ENCODE assay signal across 21 cellular contexts in the genomic region with DNA sequence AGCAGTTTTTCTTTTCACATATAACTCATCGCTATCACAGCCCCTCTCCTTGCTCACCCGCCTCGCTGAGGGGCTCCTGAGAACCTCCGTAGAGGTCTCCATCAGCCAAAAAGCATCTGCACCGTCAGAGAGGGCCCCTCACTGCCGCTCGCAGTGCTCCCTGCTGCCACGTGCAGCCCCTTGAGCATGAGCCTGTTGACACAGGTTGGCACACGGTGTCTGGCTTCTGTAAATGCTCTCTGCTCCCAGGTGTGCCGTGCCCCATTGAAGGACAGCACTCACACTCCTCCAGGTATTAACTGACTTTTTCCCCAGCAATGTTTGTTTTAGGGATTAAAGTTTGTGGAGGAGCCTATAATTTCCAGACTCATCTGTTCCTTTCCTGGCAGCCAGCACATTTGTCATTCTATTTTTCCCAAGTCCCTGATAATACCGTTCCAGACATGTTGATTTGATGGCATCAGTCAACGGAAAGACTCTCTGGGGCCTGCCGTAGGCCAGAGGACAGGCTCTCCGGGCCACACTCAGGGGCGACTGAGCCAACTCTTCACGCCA. TPM values are rescaled to one million over a fixed set of nuclear protein-coding genes. Genes with fewer than 3 reads are reported as not detected.
DNase-seq lines count a peak whose midpoint lies in the region; ATAC-seq and TF ChIP-seq lines count a peak whose summit lies in the region.
"Had no signal": no experiment of that assay in that cellular context is flagged by ENCODE, and none has a peak within 500 bp of the region (broad histone marks: within the 10 kb centered on the region; RNA-seq: fewer than 3 reads in every experiment).

No MANE protein-coding gene starts in this region.

- H2AK5ac ChIP-seq in trophoblast cell (ENCODE audit: low read length): peak overlapping the region; percentile 12

- H2BK120ac ChIP-seq in trophoblast cell (ENCODE audit: insufficient read depth, low read length, poor library complexity): no peak overlapping the region

- H3K27ac ChIP-seq in VCaP: peak overlapping the region; percentile 45
- no peak overlapping the region for H3K27ac ChIP-seq in trophoblast cell (ENCODE audit: low read depth, low read length)
- H3K27ac ChIP-seq: epithelial cell of prostate, left ventricle myocardium inferior, spleen had no signal

- H2AFZ ChIP-seq in trophoblast cell (ENCODE audit: insufficient read depth, low read length, poor library complexity): no peak overlapping the region

- WGBS in trophoblast cell (ENCODE audit: extremely low coverage, insufficient coverage, insufficient read length): no CpG with 5 or more reads among the region's 16 CpGs

- intact Hi-C loops in sciatic nerve (cut with DNase I): no loop called here

- no peak overlapping the region for H3K4me2 ChIP-seq in trophoblast cell (ENCODE audit: low read length)

- no peak overlapping the region for H3K4ac ChIP-seq in trophoblast cell (ENCODE audit: low read depth, low read length)

- H4K91ac ChIP-seq in trophoblast cell (ENCODE audit: low read depth, low read length): peak overlapping the region; percentile 44

- H3K4me1 ChIP-seq in trophoblast cell (ENCODE audit: control insufficient read depth in 1 of 2, insufficient read depth in 2 of 2, low read length in 2 of 2): peaks cover 23 to 24% of the 10 kb centered on the region in 2 experiments

- no peaks in the 10 kb centered on the region for H3K27me3 ChIP-seq in trophoblast cell (ENCODE audit: insufficient read depth, low read length)
- H3K27me3 ChIP-seq: spleen had no signal

- peaks cover 2% of the 10 kb centered on the region for H3K9me3 ChIP-seq in trophoblast cell (ENCODE audit: insufficient read depth, low read depth, low read length)
- H3K9me3 ChIP-seq: left ventricle myocardium inferior, spleen had no signal

- peaks cover 27% of the 10 kb centered on the region for H3K79me1 ChIP-seq in trophoblast cell (ENCODE audit: low read length)

- no peak overlapping the region for H4K12ac ChIP-seq in trophoblast cell (ENCODE audit: low read depth, low read length)

- peak; percentile 37 to 75 for DNase-seq in NCI-H524 (lab: John Stamatoyannopoulos, UW)
- DNase-seq in NCI-H524 treated with DMSO at 0.1 percent for 48 hours (lab: John Stamatoyannopoulos, UW): no peak
- peak; percentile 66 for DNase-seq in NCI-H1105 treated with DMSO at 0.1 percent for 48 hours (lab: John Stamatoyannopoulos, UW)
- DNase-seq in trophoblast cell: no peak
- no peak for DNase-seq in sciatic nerve (ENCODE audit: low spot score)
- no peak for DNase-seq in stimulated activated CD8-positive, alpha-beta memory T cell treated with anti-CD3 and anti-CD28 coated beads, Interleukin-4, amount 100 ng/mL, for 48 hours
- DNase-seq in HEK293T (ENCODE audit: extremely low spot score): no peak
- DNase-seq: activated CD4-positive, CD25-positive, alpha-beta regulatory T cell; activated CD8-positive, alpha-beta memory T cell treated with anti-CD3 and anti-CD28 coated beads, Interleukin-2, amount 50 U/mL, for 48 hours; activated naive CD4-positive, alpha-beta T cell treated with anti-CD3 and anti-CD28 coated beads, Interleukin-2, amount 50 U/mL, for 16 hours; CD4-positive, CD25-positive, alpha-beta regulatory T cell; EL; left ventricle myocardium inferior; NCI-H1048; NCI-H446 treated with DMSO at 0.1 percent for 48 hours; posterior cingulate gyrus; RPMI8226; spleen; stimulated activated naive CD4-positive, alpha-beta T cell had no signal

- no peak for TF ChIP-seq CTCF in VCaP (conservative IDR thresholded peaks at IDR 0.05)

- no peak overlapping the region for H3K18ac ChIP-seq in trophoblast cell (ENCODE audit: low read length)

- CTCF ChIA-PET in HEK293T (lab: Yijun Ruan, JAX): no interaction called here

- H4K8ac ChIP-seq in trophoblast cell (ENCODE audit: low read depth, low read length): no peak overlapping the region

- H3K14ac ChIP-seq in trophoblast cell (ENCODE audit: low read length): no peak overlapping the region

- H2BK5ac ChIP-seq in trophoblast cell (ENCODE audit: low read depth, low read length, poor library complexity): no peak overlapping the region

- POLR2A ChIA-PET in HEK293T (lab: Yijun Ruan, JAX): no interaction called here

- H3K23ac ChIP-seq in trophoblast cell (ENCODE audit: low read length): no peak overlapping the region

- no peak overlapping the region for H3K9ac ChIP-seq in trophoblast cell (ENCODE audit: low read length)

- no peak for ATAC-seq in sciatic nerve

- H2BK12ac ChIP-seq in trophoblast cell (ENCODE audit: low read length): peak overlapping the region; percentile 5

- peaks cover 8% of the 10 kb centered on the region for H3K79me2 ChIP-seq in trophoblast cell (ENCODE audit: control insufficient read depth, insufficient read depth, low read length, poor library complexity)

- no peak overlapping the region for H3K4me3 ChIP-seq in trophoblast cell (ENCODE audit: low read depth, low read length)
- H3K4me3 ChIP-seq: left ventricle myocardium inferior, spleen had no signal

- H3K36me3 ChIP-seq in trophoblast cell (ENCODE audit: control insufficient read depth in 1 of 2, insufficient read depth in 2 of 2, low read length in 2 of 2): no peaks in the 10 kb centered on the region
- H3K36me3 ChIP-seq: left ventricle myocardium inferior, spleen had no signal

TF ChIP-seq in HEK293T, 16 proteins besides CTCF, POLR2A, EP300 and RAD21:
- TF ChIP-seq SUZ12 (IDR thresholded peaks at IDR 0.05) (no peak), NFRKB (IDR thresholded peaks at IDR 0.05) (no peak), HDGF (IDR thresholded peaks at IDR 0.05; ENCODE audit: borderline replicate concordance) (no peak), BHLHE40 (IDR thresholded peaks at IDR 0.05; ENCODE audit: borderline replicate concordance) (no peak), L3MBTL2 (conservative IDR thresholded peaks at IDR 0.05) (no peak), TARDBP (IDR thresholded peaks at IDR 0.05) (no peak), SP1 (IDR thresholded peaks at IDR 0.05) (no peak), ZNF384 (IDR thresholded peaks at IDR 0.05) (no peak), LEF1 (IDR thresholded peaks at IDR 0.05; ENCODE audit: borderline replicate concordance) (no peak)
- TF ChIP-seq, protein P1, sequence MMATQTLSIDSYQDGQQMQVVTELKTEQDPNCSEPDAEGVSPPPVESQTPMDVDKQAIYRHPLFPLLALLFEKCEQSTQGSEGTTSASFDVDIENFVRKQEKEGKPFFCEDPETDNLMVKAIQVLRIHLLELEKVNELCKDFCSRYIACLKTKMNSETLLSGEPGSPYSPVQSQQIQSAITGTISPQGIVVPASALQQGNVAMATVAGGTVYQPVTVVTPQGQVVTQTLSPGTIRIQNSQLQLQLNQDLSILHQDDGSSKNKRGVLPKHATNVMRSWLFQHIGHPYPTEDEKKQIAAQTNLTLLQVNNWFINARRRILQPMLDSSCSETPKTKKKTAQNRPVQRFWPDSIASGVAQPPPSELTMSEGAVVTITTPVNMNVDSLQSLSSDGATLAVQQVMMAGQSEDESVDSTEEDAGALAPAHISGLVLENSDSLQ (IDR thresholded peaks at IDR 0.05): no peak

RNA-seq across cellular contexts. Expression of a gene that starts 2.1 kb away (rescaled TPM):
- polyA plus RNA-seq in trophoblast cell (2013): 241 and 261 TPM in 2 replicates
- total RNA-seq in sciatic nerve: 51.6 TPM

RNA-seq across cellular contexts. Expression of a gene that starts 18.1 kb away (rescaled TPM):
- polyA plus RNA-seq in trophoblast cell (2013): 11.0 and 11.7 TPM in 2 replicates
- total RNA-seq in sciatic nerve: 44.8 TPM

RNA-seq across cellular contexts. Expression of a gene that starts 36.9 kb away (rescaled TPM):
- polyA plus RNA-seq in trophoblast cell (2013): 21.0 and 22.3 TPM in 2 replicates
- 150 TPM for total RNA-seq in sciatic nerve

Comparison
In these comparisons a context has a peak if more than half of its experiments do, and no peak if none do; other contexts are left out.
1. DNase-seq: peak in NCI-H524 (2 of 2) and NCI-H1105 treated with DMSO at 0.1 percent for 48 hours (single experiment); none in NCI-H524 treated with DMSO at 0.1 percent for 48 hours (single experiment), trophoblast cell (0 of 2), sciatic nerve (single experiment), stimulated activated CD8-positive, alpha-beta memory T cell treated with anti-CD3 and anti-CD28 coated beads, Interleukin-4, amount 100 ng/mL, for 48 hours (single experiment) and HEK293T (single experiment).